In the genomic region with DNA sequence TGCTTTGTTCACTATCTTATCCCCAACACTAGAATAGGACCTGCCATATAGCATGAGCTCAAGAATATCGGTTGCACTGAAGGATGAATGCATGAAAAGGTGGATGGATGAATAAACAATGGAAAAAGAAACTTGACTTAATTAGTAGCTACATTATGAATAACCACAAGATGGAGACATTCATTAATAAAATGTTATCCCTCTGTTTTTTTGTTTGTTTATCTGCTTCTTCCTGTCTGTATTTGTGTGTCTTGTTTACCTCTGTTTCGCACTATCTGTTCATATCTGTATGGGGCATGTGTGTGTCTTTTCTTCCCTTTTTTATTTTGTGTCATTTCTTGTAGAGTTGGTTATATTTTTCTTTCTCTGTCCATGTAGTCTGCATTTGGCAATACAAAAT, we compare ENCODE assay signal across 23 cellular contexts. TPM values are rescaled to one million over a fixed set of nuclear protein-coding genes. Genes with fewer than 3 reads are reported as not detected.
A peak's percentile ranks its signal among the peaks of the same experiment; 100 is the strongest.
DNase-seq lines count a peak whose midpoint lies in the region; ATAC-seq, FAIRE-seq and TF ChIP-seq lines count a peak whose summit lies in the region.
"Had no signal": no experiment of that assay in that cellular context is flagged by ENCODE, and none has a peak within 500 bp of the region (broad histone marks: within the 10 kb centered on the region; RNA-seq: fewer than 3 reads in every experiment).

No MANE protein-coding gene starts in this region.

- no peak; the same call in none of the 2 replicates for ATAC-seq in PC-3
- ATAC-seq in right lobe of liver = peak in 1 of 4 donors; percentile 31
- ATAC-seq: heart right ventricle; naive thymus-derived CD8-positive, alpha-beta T cell; WTC11 had no signal

- no peak overlapping the region for H3K27ac ChIP-seq in PC-3 (ENCODE audit: low read length)
- no peak overlapping the region for H3K27ac ChIP-seq in right lobe of liver
- no peak overlapping the region for H3K27ac ChIP-seq in tibial artery
- H3K27ac ChIP-seq in endodermal cell (ENCODE audit: low read depth, low read length) = no peak overlapping the region
- H3K27ac ChIP-seq: heart right ventricle had no signal

- H3K4me1 Mint-ChIP-seq in CD14-positive monocyte (peaks cover 19% of the 10 kb centered on the region), endodermal cell (no peaks in the 10 kb centered on the region)
- H3K4me1 Mint-ChIP-seq: activated CD4-positive, alpha-beta memory T cell treated with anti-CD3 and anti-CD28 coated beads, Interleukin-2, amount 10 ng/mL, durations not matched to agents 7 days and 5 days; naive thymus-derived CD8-positive, alpha-beta T cell; WTC11 had no signal

- H3F3A ChIP-seq in PC-3 (ENCODE audit: low read length, unreplicated experiment) = no peaks in the 10 kb centered on the region

- H3K27me3 Mint-ChIP-seq in CD14-positive monocyte (ENCODE audit: low read depth in 3 of 3) (peaks cover 0 to 3% (median 1%) of the 10 kb centered on the region in 3 donors), endodermal cell (ENCODE audit: insufficient read depth) (no peaks in the 10 kb centered on the region)

- POLR2A ChIA-PET in GM10248 (lab: Yijun Ruan, JAX) (no interaction called here), PC-3 (lab: Charles Lee; ENCODE audit: unreplicated experiment) (no interaction called here)

- no peaks in the 10 kb centered on the region for H3K79me2 ChIP-seq in PC-3 (ENCODE audit: low read length)

- H3K9me3 Mint-ChIP-seq in CD14-positive monocyte (no peaks in the 10 kb centered on the region), endodermal cell (peaks cover 17% of the 10 kb centered on the region)
- H3K9me3 Mint-ChIP-seq: activated CD4-positive, alpha-beta memory T cell treated with anti-CD3 and anti-CD28 coated beads, Interleukin-2, amount 10 ng/mL, durations not matched to agents 7 days and 5 days; activated naive CD4-positive, alpha-beta T cell treated with anti-CD3 and anti-CD28 coated beads for 36 hours; naive thymus-derived CD8-positive, alpha-beta T cell; T-helper 1 cell treated with Interleukin-12 subunit alpha and Interleukin-12 subunit beta and Interleukin-4 antibody, amounts not matched to agents 30 μg/mL and 1 μg/mL, for 36 hours had no signal

- H3K9me3 ChIP-seq in PC-3 (ENCODE audit: low read length) (0 out of 2 replicates have a peak, but pooled peaks cover 6% of the 10 kb centered on the region), right lobe of liver (no peaks in the 10 kb centered on the region), tibial artery (no peaks in the 10 kb centered on the region), endodermal cell (ENCODE audit: control insufficient read depth, low read length) (peaks cover 87% of the 10 kb centered on the region)
- H3K9me3 ChIP-seq: BE2C, heart right ventricle had no signal

- no peaks in the 10 kb centered on the region for H3K9me2 ChIP-seq in PC-3 (replicated peaks; ENCODE audit: low read length)

- DNase-seq in CD14-positive monocyte (ENCODE audit: low spot score) = no peak
- DNase-seq in GM10248 (ENCODE audit: extremely low spot score) = no peak
- no peak for DNase-seq in PC-3
- DNase-seq in right lobe of liver = no peak
- DNase-seq in RCC 7860 (ENCODE audit: low spot score) = no peak
- DNase-seq in tibial artery = no peak
- DNase-seq in endodermal cell = no peak
- DNase-seq: activated CD4-positive, alpha-beta memory T cell treated with anti-CD3 and anti-CD28 coated beads, Interleukin-2, amount 10 ng/mL, durations not matched to agents 7 days and 5 days; activated naive CD4-positive, alpha-beta T cell treated with anti-CD3 and anti-CD28 coated beads for 36 hours; activated T-cell treated with anti-CD3 and anti-CD28 coated beads, Interleukin-2, amount 50 U/mL, for 1 hour; BE2C; heart right ventricle; naive thymus-derived CD8-positive, alpha-beta T cell; NCI-H2107; NCI-H69 had no signal

- H3K4me3 ChIP-seq in PC-3 (ENCODE audit: low read length) (no peak overlapping the region), right lobe of liver (no peak overlapping the region), tibial artery (no peak overlapping the region), endodermal cell (ENCODE audit: low read length) (no peak overlapping the region)
- H3K4me3 ChIP-seq: heart right ventricle had no signal

- H3K4me2 ChIP-seq in PC-3 (ENCODE audit: low read length) = no peak overlapping the region

- H3K36me3 ChIP-seq in PC-3 (ENCODE audit: low read depth, low read length) = no peaks in the 10 kb centered on the region
- no peaks in the 10 kb centered on the region for H3K36me3 ChIP-seq in right lobe of liver
- no peaks in the 10 kb centered on the region for H3K36me3 ChIP-seq in tibial artery
- H3K36me3 ChIP-seq in endodermal cell (ENCODE audit: control insufficient read depth, insufficient read depth, low read length) = no peaks in the 10 kb centered on the region
- H3K36me3 ChIP-seq: BE2C, heart right ventricle had no signal

- TF ChIP-seq POLR2A in right lobe of liver (IDR thresholded peaks at IDR 0.05) = no peak

- no peak for FAIRE-seq in RCC 7860 (lab: Jason Lieb, UNC)
- FAIRE-seq: colon, endometrium, GM18507, H1 had no signal

- 33% methylated on average over 2 of the region's 2 CpGs for WGBS in right lobe of liver (ENCODE audit: insufficient coverage, low coverage, low lambda C conversion rate, missing lambda C conversion rate)
- 86% methylated on average over 1 of the region's 2 CpGs; no CpG with 5 or more reads in 1 of the 2 experiments for WGBS in endodermal cell (ENCODE audit: insufficient coverage in 1 of 2, insufficient read length in 1 of 2), 2 experiments

- H3K36me3 Mint-ChIP-seq in CD14-positive monocyte = no peaks in the 10 kb centered on the region
- no peaks in the 10 kb centered on the region for H3K36me3 Mint-ChIP-seq in endodermal cell (ENCODE audit: low read depth)
- H3K36me3 Mint-ChIP-seq: naive thymus-derived CD8-positive, alpha-beta T cell had no signal

- TF ChIP-seq CTCF in CD14-positive monocyte (IDR thresholded peaks at IDR 0.05) (peak; percentile 54), GM10248 (IDR thresholded peaks at IDR 0.05; ENCODE audit: control extremely low read depth, extremely low read depth, low read depth, missing control alignments) (peak; percentile 24), PC-3 (conservative IDR thresholded peaks at IDR 0.05; ENCODE audit: low read depth, low read length) (peak; percentile 73), right lobe of liver (IDR thresholded peaks at IDR 0.05) (peak; percentile 29 to 37 (median 34)), tibial artery (IDR thresholded peaks at IDR 0.05) (no peak), endodermal cell (conservative IDR thresholded peaks at IDR 0.05) (no peak)

- CTCF ChIA-PET in GM10248 (lab: Yijun Ruan, JAX) (interaction anchor here (0.7 to 1.1 kb wide), 4 partner anchors 11 to 115 kb away, joined by 3 to 8 read pairs (median 3); no protein-coding TSS in a partner anchor), PC-3 (lab: Charles Lee) (interaction anchor here (0.6 to 1.0 kb wide), 5 partner anchors 79 to 220 kb away, joined by 3 to 4 read pairs (median 3); no protein-coding TSS in a partner anchor)

- H2AFZ ChIP-seq in PC-3 (ENCODE audit: low read length) = no peak overlapping the region

- H3K4me3 Mint-ChIP-seq in CD14-positive monocyte = no peak overlapping the region
- no peak overlapping the region for H3K4me3 Mint-ChIP-seq in endodermal cell
- H3K4me3 Mint-ChIP-seq: activated CD4-positive, alpha-beta memory T cell treated with anti-CD3 and anti-CD28 coated beads, Interleukin-2, amount 10 ng/mL, durations not matched to agents 7 days and 5 days; activated naive CD4-positive, alpha-beta T cell treated with anti-CD3 and anti-CD28 coated beads for 36 hours; naive thymus-derived CD8-positive, alpha-beta T cell; T-helper 1 cell treated with Interleukin-12 subunit alpha and Interleukin-12 subunit beta and Interleukin-4 antibody, amounts not matched to agents 30 μg/mL and 1 μg/mL, for 36 hours; WTC11 had no signal

- H4K20me1 ChIP-seq in PC-3 (ENCODE audit: low read length) = no peaks in the 10 kb centered on the region

- no peak overlapping the region for H3K9ac ChIP-seq in PC-3 (ENCODE audit: low read length)
- H3K9ac ChIP-seq in endodermal cell (ENCODE audit: extremely low read depth, low read length, poor library complexity, severe bottlenecking) = no peak overlapping the region

- no TSS peak for BruUV-seq in PC-3 (replicated peaks; lab: Mats Ljungman, UMichigan)

- H3K4me1 ChIP-seq in PC-3 (ENCODE audit: insufficient read depth, low read length) (no peaks in the 10 kb centered on the region), right lobe of liver (no peaks in the 10 kb centered on the region), tibial artery (no peaks in the 10 kb centered on the region), endodermal cell (ENCODE audit: control insufficient read depth, insufficient read depth, low read length) (no peaks in the 10 kb centered on the region)
- H3K4me1 ChIP-seq: BE2C had no signal

- no peak overlapping the region for H3K27ac Mint-ChIP-seq in CD14-positive monocyte
- H3K27ac Mint-ChIP-seq in endodermal cell = no peak overlapping the region
- H3K27ac Mint-ChIP-seq: activated CD4-positive, alpha-beta memory T cell treated with anti-CD3 and anti-CD28 coated beads, Interleukin-2, amount 10 ng/mL, durations not matched to agents 7 days and 5 days; activated naive CD4-positive, alpha-beta T cell treated with anti-CD3 and anti-CD28 coated beads for 36 hours; naive thymus-derived CD8-positive, alpha-beta T cell; T-helper 1 cell treated with Interleukin-12 subunit alpha and Interleukin-12 subunit beta and Interleukin-4 antibody, amounts not matched to agents 30 μg/mL and 1 μg/mL, for 36 hours; WTC11 had no signal

- 0 out of 2 replicates have a peak, but pooled peaks cover 3% of the 10 kb centered on the region for H3K27me3 ChIP-seq in PC-3 (ENCODE audit: low read length)
- no peaks in the 10 kb centered on the region for H3K27me3 ChIP-seq in right lobe of liver
- H3K27me3 ChIP-seq in tibial artery = no peaks in the 10 kb centered on the region
- no peaks in the 10 kb centered on the region for H3K27me3 ChIP-seq in endodermal cell (ENCODE audit: control insufficient read depth, insufficient read depth, low read length, poor library complexity, severe bottlenecking)
- H3K27me3 ChIP-seq: BE2C had no signal

- intact Hi-C loops in CD14-positive monocyte (cut with micrococcal nuclease) = loop anchor here in 1 of 2 donors (5.0 kb wide), 1 partner anchor 104 kb away; no protein-coding TSS in a partner anchor
- intact Hi-C loops in PC-3 (cut with micrococcal nuclease) = loop anchor here (1.0 to 5.0 kb wide), 2 partner anchors 104 to 119 kb away; no protein-coding TSS in a partner anchor
- intact Hi-C loops in right lobe of liver (cut with DNase I) = loop anchor here in 1 of 2 donors (5.0 kb wide), 1 partner anchor 104 kb away; no protein-coding TSS in a partner anchor
- intact Hi-C loops in tibial artery (cut with DNase I; ENCODE audit: low total_unique reads) = no loop called here

RNA-seq across cellular contexts. Expression of a gene that starts 1.1 kb away (rescaled TPM):
- polyA plus RNA-seq in CD14-positive monocyte = not detected
- total RNA-seq in PC-3 (2014; rRNA removed) = not detected in 2 replicates
- not detected for total RNA-seq in right lobe of liver
- not detected for total RNA-seq in endodermal cell
- polyA plus RNA-seq in endodermal cell (2013, experiment 1 of 2) = not detected
- not detected for polyA plus RNA-seq in endodermal cell (2013, experiment 2 of 2)
- total RNA-seq: activated CD4-positive, alpha-beta memory T cell treated with anti-CD3 and anti-CD28 coated beads, Interleukin-2, amount 10 ng/mL, durations not matched to agents 7 days and 5 days; activated naive CD4-positive, alpha-beta T cell treated with anti-CD3 and anti-CD28 coated beads for 36 hours; H1; heart right ventricle; lung microvascular endothelial cell; naive thymus-derived CD8-positive, alpha-beta T cell; urinary bladder; WTC11 had no signal
- polyA plus RNA-seq: H1; heart right ventricle; naive thymus-derived CD8-positive, alpha-beta T cell; urinary bladder had no signal

RNA-seq across cellular contexts. Expression of a gene that starts 48.3 kb away (rescaled TPM):
- not detected for polyA plus RNA-seq in CD14-positive monocyte
- total RNA-seq in PC-3 (2014; rRNA removed) = not detected in 2 replicates
- total RNA-seq in right lobe of liver = not detected
- total RNA-seq in endodermal cell = not detected
- polyA plus RNA-seq in endodermal cell (2013, experiment 1 of 2) = not detected
- not detected for polyA plus RNA-seq in endodermal cell (2013, experiment 2 of 2)
- total RNA-seq: activated CD4-positive, alpha-beta memory T cell treated with anti-CD3 and anti-CD28 coated beads, Interleukin-2, amount 10 ng/mL, durations not matched to agents 7 days and 5 days; activated naive CD4-positive, alpha-beta T cell treated with anti-CD3 and anti-CD28 coated beads for 36 hours; H1; heart right ventricle; lung microvascular endothelial cell; naive thymus-derived CD8-positive, alpha-beta T cell; urinary bladder; WTC11 had no signal
- polyA plus RNA-seq: H1; heart right ventricle; naive thymus-derived CD8-positive, alpha-beta T cell; urinary bladder had no signal

RNA-seq across cellular contexts. Expression of a gene that starts 51.9 kb away (rescaled TPM):
- polyA plus RNA-seq in CD14-positive monocyte = not detected
- total RNA-seq in PC-3 (2014; rRNA removed) = not detected in 2 replicates
- total RNA-seq in right lobe of liver = not detected
- not detected for total RNA-seq in endodermal cell
- not detected for polyA plus RNA-seq in endodermal cell (2013, experiment 1 of 2)
- not detected for polyA plus RNA-seq in endodermal cell (2013, experiment 2 of 2)
- total RNA-seq: activated CD4-positive, alpha-beta memory T cell treated with anti-CD3 and anti-CD28 coated beads, Interleukin-2, amount 10 ng/mL, durations not matched to agents 7 days and 5 days; activated naive CD4-positive, alpha-beta T cell treated with anti-CD3 and anti-CD28 coated beads for 36 hours; H1; heart right ventricle; lung microvascular endothelial cell; naive thymus-derived CD8-positive, alpha-beta T cell; urinary bladder; WTC11 had no signal
- polyA plus RNA-seq: H1; heart right ventricle; naive thymus-derived CD8-positive, alpha-beta T cell; urinary bladder had no signal

RNA-seq across cellular contexts. Expression of a gene that starts 58.6 kb away (rescaled TPM):
- not detected for polyA plus RNA-seq in CD14-positive monocyte
- total RNA-seq in PC-3 (2014; rRNA removed) (not detected in 2 replicates), right lobe of liver (not detected), endodermal cell (not detected)
- not detected for polyA plus RNA-seq in endodermal cell (2013, experiment 1 of 2)
- polyA plus RNA-seq in endodermal cell (2013, experiment 2 of 2) = not detected
- total RNA-seq: activated CD4-positive, alpha-beta memory T cell treated with anti-CD3 and anti-CD28 coated beads, Interleukin-2, amount 10 ng/mL, durations not matched to agents 7 days and 5 days; activated naive CD4-positive, alpha-beta T cell treated with anti-CD3 and anti-CD28 coated beads for 36 hours; H1; heart right ventricle; lung microvascular endothelial cell; naive thymus-derived CD8-positive, alpha-beta T cell; urinary bladder; WTC11 had no signal
- polyA plus RNA-seq: H1; heart right ventricle; naive thymus-derived CD8-positive, alpha-beta T cell; urinary bladder had no signal

Comparison
In these comparisons a context has a peak if more than half of its experiments do, and no peak if none do; other contexts are left out.
1. CTCF ChIP-seq: peak in CD14-positive monocyte (single experiment), GM10248 (single experiment), PC-3 (single experiment) and right lobe of liver (4 of 4); none in tibial artery (0 of 2) and endodermal cell (single experiment).